ENCODE assay signal across 8 cellular contexts in genomic region chr17:82297804-82298537, GRCh38. TPM values are rescaled to one million over a fixed set of nuclear protein-coding genes. Genes with fewer than 3 reads are reported as not detected.
DNase-seq lines count a peak whose midpoint lies in the region; ATAC-seq and TF ChIP-seq lines count a peak whose summit lies in the region.

No MANE protein-coding gene starts in this region.

- DNase-seq in AG09319 (ENCODE audit: extremely low read depth, low read depth) (peak; percentile 79), HL-60 (ENCODE audit: low read depth in 1 of 2, low spot score in 1 of 2) (peak; percentile 97), SKM-1 (lab: John Stamatoyannopoulos, UW; ENCODE audit: unreplicated experiment) (peak; percentile 87), head of caudate nucleus (peak in 41 of 42 donors; percentile 20 to 82 (median 52)), pulmonary artery endothelial cell (ENCODE audit: low read depth, low spot score) (peak; percentile 65), ureter (ENCODE audit: low spot score) (peak; percentile 95)
- DNase-seq in activated naive CD4-positive, alpha-beta T cell treated with anti-CD3 and anti-CD28 coated beads, Interleukin-2, amount 50 U/mL, for 72 hours (ENCODE audit: low spot score in 2 of 2): peak; percentile 86 to 94

- peaks cover 6 to 14% of the 10 kb centered on the region in 2 donors for H3K36me3 Mint-ChIP-seq in activated naive CD4-positive, alpha-beta T cell treated with anti-CD3 and anti-CD28 coated beads, Interleukin-2, amount 50 U/mL, for 72 hours

- peak overlapping the region; percentile 100 for H3K27ac Mint-ChIP-seq in activated naive CD4-positive, alpha-beta T cell treated with anti-CD3 and anti-CD28 coated beads, Interleukin-2, amount 50 U/mL, for 72 hours

- ATAC-seq in GM19023 (IDR thresholded peaks at IDR 0.05; ENCODE audit: unreplicated experiment): peak; percentile 48
- ATAC-seq in activated naive CD4-positive, alpha-beta T cell treated with anti-CD3 and anti-CD28 coated beads, Interleukin-2, amount 50 U/mL, for 72 hours: peak; percentile 65 to 70

- peak overlapping the region; percentile 34 for H3K4me3 ChIP-seq in HL-60 (replicated peaks; ENCODE audit: insufficient read depth, low read length)

- TF ChIP-seq CTCF in AG09319 (IDR thresholded peaks at IDR 0.05; ENCODE audit: low read depth, low read length) (no peak; the same call in 1 of the 2 replicates), HL-60 (IDR thresholded peaks at IDR 0.05; ENCODE audit: insufficient read depth, low read length) (no peak)

- H3K27me3 ChIP-seq in HL-60 (ENCODE audit: insufficient read depth, poor library complexity, severe bottlenecking): no peaks in the 10 kb centered on the region

- peak overlapping the region; percentile 94 for H3K27ac ChIP-seq in HL-60 (replicated peaks)

- intact Hi-C loops in head of caudate nucleus (cut with DNase I): loop anchor here (5.0 kb wide), 1 partner anchor 36 kb away; no protein-coding TSS in a partner anchor

- H3K9me3 Mint-ChIP-seq in activated naive CD4-positive, alpha-beta T cell treated with anti-CD3 and anti-CD28 coated beads, Interleukin-2, amount 50 U/mL, for 72 hours: no peaks in the 10 kb centered on the region

RNA-seq across cellular contexts. Expression of gene CD7, which starts 19.4 kb away (rescaled TPM):
- total RNA-seq in activated naive CD4-positive, alpha-beta T cell treated with anti-CD3 and anti-CD28 coated beads, Interleukin-2, amount 50 U/mL, for 72 hours: 100 to 1,000 TPM; 620 to 646 TPM
- total RNA-seq in pulmonary artery endothelial cell: not detected in 2 replicates
- 3.4 TPM for total RNA-seq in ureter

RNA-seq across cellular contexts. Expression of gene CSNK1D, which starts 24.5 kb away (rescaled TPM):
- total RNA-seq in activated naive CD4-positive, alpha-beta T cell treated with anti-CD3 and anti-CD28 coated beads, Interleukin-2, amount 50 U/mL, for 72 hours: 100 to 1,000 TPM; 130 to 171 TPM
- total RNA-seq in pulmonary artery endothelial cell (58.5 and 58.9 TPM in 2 replicates), ureter (170 TPM)

RNA-seq across cellular contexts. Expression of gene SECTM1, which starts 35.6 kb away (rescaled TPM):
- 10 to 100 TPM in 1 of 2 donors, 1 to 10 TPM in 1; 2.3 to 13.7 TPM for total RNA-seq in activated naive CD4-positive, alpha-beta T cell treated with anti-CD3 and anti-CD28 coated beads, Interleukin-2, amount 50 U/mL, for 72 hours
- 2.0 and 4.4 TPM in 2 replicates for total RNA-seq in pulmonary artery endothelial cell
- total RNA-seq in ureter: 12.6 TPM

Comparison
In these comparisons a context has a peak if more than half of its experiments do, and no peak if none do; other contexts are left out.
1. Peak in every context shown above with its lines: DNase-seq, ATAC-seq, H3K4me3 ChIP-seq and H3K27ac ChIP-seq.
2. RNA of gene CD7, which starts 19.4 kb away (total RNA-seq): 620 to 646 TPM in activated naive CD4-positive, alpha-beta T cell treated with anti-CD3 and anti-CD28 coated beads, Interleukin-2, amount 50 U/mL, for 72 hours; 3.4 TPM in ureter (single experiment) and not detected in pulmonary artery endothelial cell; every median in the first group is over 100 times any median in the second.